Comparison of ENCODE assay signal across 15 cellular contexts in genomic region chrX:17830211-17830610, GRCh38. TPM values are rescaled to one million over a fixed set of nuclear protein-coding genes. Genes with fewer than 3 reads are reported as not detected.
"Had no signal": no experiment of that assay in that cellular context is flagged by ENCODE, and none has a peak within 500 bp of the region (broad histone marks: within the 10 kb centered on the region; RNA-seq: fewer than 3 reads in every experiment).

No MANE protein-coding gene starts in this region.

- H3K27ac ChIP-seq: cardiac muscle cell, psoas muscle, SJCRH30, tibial artery had no signal

- H3K4me1 ChIP-seq: psoas muscle, SJCRH30 had no signal

- H3K27me3 ChIP-seq: cardiac muscle cell, SJCRH30, tibial artery had no signal

- DNase-seq: activated CD8-positive, alpha-beta memory T cell treated with anti-CD3 and anti-CD28 coated beads for 24 hours; activated CD8-positive, alpha-beta memory T cell treated with anti-CD3 and anti-CD28 coated beads, Interleukin-2, amount 50 U/mL, for 48 hours; activated effector memory CD4-positive, alpha-beta T cell treated with Interleukin-2 at 50 U/mL for 16 hours; activated naive CD4-positive, alpha-beta T cell treated with anti-CD3 and anti-CD28 coated beads, Interleukin-2, amount 10 ng/mL, durations not matched to agents 7 days and 5 days; activated T-cell treated with anti-CD3 and anti-CD28 coated beads, Interleukin-2, amount 50 U/mL, for 48 hours; endodermal cell; immature natural killer cell; left colon; naive B cell; psoas muscle; SJCRH30; stimulated activated naive B cell treated with anti-CD40 and anti-IgM and Interleukin-4, amounts not matched to agents 10 μg/mL and 1 μg/mL and 100 μg/mL, for 72 hours; T1000; tibial artery had no signal

- H3K9me3 ChIP-seq: psoas muscle, SJCRH30, tibial artery had no signal

- H3K4me3 ChIP-seq: cardiac muscle cell, psoas muscle, SJCRH30, tibial artery had no signal

- H3K36me3 ChIP-seq: cardiac muscle cell, SJCRH30, tibial artery had no signal

RNA-seq across cellular contexts. Expression of gene RAI2, which starts 30.9 kb away (rescaled TPM):
- total RNA-seq: SJCRH30 had no signal
- polyA plus RNA-seq: immature natural killer cell had no signal
